In the genomic region with DNA sequence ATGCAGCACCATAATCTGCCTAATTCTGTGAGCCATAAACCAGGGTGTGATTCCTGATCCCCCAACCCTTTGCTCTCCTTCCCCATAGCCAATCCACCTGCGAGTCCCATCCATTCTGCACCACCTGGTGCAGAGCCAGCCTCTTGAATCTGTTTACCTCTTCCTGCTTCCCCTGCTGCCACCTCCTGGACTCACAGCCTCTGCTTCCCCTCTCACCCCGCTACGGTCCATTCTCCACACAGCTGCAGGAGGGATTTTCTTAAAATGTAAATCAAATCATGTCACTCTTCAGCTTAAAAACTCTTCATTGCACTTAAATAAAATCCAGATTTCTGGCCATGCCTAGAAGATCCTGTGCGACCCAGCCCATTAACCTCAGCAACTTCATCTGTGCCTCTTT, we compare ENCODE assay signal across 12 cellular contexts.
DNase-seq lines count a peak whose midpoint lies in the region; ATAC-seq, FAIRE-seq and TF ChIP-seq lines count a peak whose summit lies in the region.
"Had no signal": no experiment of that assay in that cellular context is flagged by ENCODE, and none has a peak within 500 bp of the region (broad histone marks: within the 10 kb centered on the region; RNA-seq: fewer than 3 reads in every experiment).

No MANE protein-coding gene starts in this region.

- H2BK120ac ChIP-seq in H1 (replicated peaks; ENCODE audit: low read depth, low read length) = no peak overlapping the region

- H3K14ac ChIP-seq in H1 (ENCODE audit: insufficient read length) = no peak overlapping the region

- CTCF ChIA-PET in H1 (lab: Charles Lee; ENCODE audit: partially characterized antibody) = interaction anchor here (0.8 to 6.0 kb wide), 41 partner anchors 8 to 205 kb away, joined by 3 to 151 read pairs (median 6); a partner anchor contains a TSS

- no peak overlapping the region for H2BK12ac ChIP-seq in H1 (ENCODE audit: low read depth, low read length)

- intact Hi-C loops in posterior vena cava (cut with DNase I) = no loop called here

- WGBS in H1 (ENCODE audit: extremely low coverage in 1 of 2, insufficient coverage in 1 of 2, insufficient read length in 1 of 2, insufficient replicate concordance in 2 of 2, low coverage in 1 of 2, low lambda C conversion rate in 2 of 2, missing lambda C conversion rate in 1 of 2), 2 experiments = 39% methylated on average over 4 of the region's 4 CpGs; no CpG with 5 or more reads in 1 of the 2 experiments

- TF ChIP-seq RAD21 in H1 (IDR thresholded peaks at IDR 0.05 in 1 of 2, conservative IDR thresholded peaks at IDR 0.05 in 1 of 2; ENCODE audit: low read depth in 2 of 2, low read length in 2 of 2) = peak; percentile 84 to 86

- H3K4me1 ChIP-seq in H1 (replicated peaks in 1 of 4; ENCODE audit: control insufficient read depth in 3 of 4, insufficient read depth in 4 of 4, low read length in 3 of 4) = no peaks in the 10 kb centered on the region; a peak in 1 of 7 replicates

- H4K20me1 ChIP-seq in H1 (replicated peaks in 1 of 2; ENCODE audit: control insufficient read depth in 1 of 2, insufficient read depth in 2 of 2, low read length in 2 of 2) = peaks cover 0 to 2% of the 10 kb centered on the region in 2 experiments

- POLR2A ChIA-PET in H1 (lab: Charles Lee; ENCODE audit: partially characterized antibody) = no interaction called here

- H3K27ac ChIP-seq in H1 (ENCODE audit: low read depth, low read length) = no peak overlapping the region

- no peak overlapping the region for H4K91ac ChIP-seq in H1 (replicated peaks; ENCODE audit: insufficient read length, low read length)

- H3K4me3 ChIP-seq in H1 (ENCODE audit: extremely low read depth in 1 of 4, insufficient read depth in 2 of 4, low read depth in 3 of 4, low read length in 4 of 4) = no peak overlapping the region

- no peaks in the 10 kb centered on the region for H3K79me1 ChIP-seq in H1 (ENCODE audit: low read depth, low read length)

- no peak for TF ChIP-seq EP300 in H1 (IDR thresholded peaks at IDR 0.05; ENCODE audit: borderline replicate concordance in 1 of 2, low read depth in 2 of 2, low read length in 2 of 2)

- H2BK20ac ChIP-seq in H1 (ENCODE audit: low read length) = no peak overlapping the region

- H2BK5ac ChIP-seq in H1 (ENCODE audit: low read depth, low read length) = no peak overlapping the region

- peak; percentile 88 for FAIRE-seq in H1 (lab: Jason Lieb, UNC)
- FAIRE-seq: A204.1, TTC549 had no signal

- H3K9ac ChIP-seq in H1 (replicated peaks in 1 of 4; ENCODE audit: extremely low read depth in 1 of 4, low read depth in 3 of 4, low read length in 3 of 4) = no peak overlapping the region

- H3K79me2 ChIP-seq in H1 (ENCODE audit: control insufficient read depth in 1 of 2, insufficient read depth in 2 of 2, low read length in 2 of 2) = no peaks in the 10 kb centered on the region

- H2AFZ ChIP-seq in H1 (ENCODE audit: low read length) = no peak overlapping the region

- H2AK5ac ChIP-seq in H1 (ENCODE audit: low read depth, low read length) = no peak overlapping the region

- no peak overlapping the region for H3K18ac ChIP-seq in H1 (ENCODE audit: extremely low read depth, low read length)

- H3K9me3 ChIP-seq in H1 (ENCODE audit: insufficient read depth in 2 of 2, low read depth in 1 of 2, low read length in 1 of 2) = no peaks in the 10 kb centered on the region

- no peak for TF ChIP-seq POLR2A in H1 (IDR thresholded peaks at IDR 0.05; ENCODE audit: control extremely low read depth in 1 of 2, low read depth in 2 of 2, low read length in 2 of 2)

- DNase-seq in DMS 273 (lab: John Stamatoyannopoulos, UW; ENCODE audit: unreplicated experiment) = peak; percentile 26
- DNase-seq in DMS 273 treated with DMSO at 0.1 percent for 48 hours (lab: John Stamatoyannopoulos, UW) = no peak
- peak; percentile 23 for DNase-seq in NCI-H226
- peak; percentile 29 to 55 for DNase-seq in H1 (ENCODE audit: low read depth in 1 of 2, low spot score in 2 of 2)
- peak; percentile 53 for DNase-seq in posterior vena cava (ENCODE audit: low spot score)
- no peak for DNase-seq in SHP77 treated with DMSO at 0.1 percent for 48 hours (lab: John Stamatoyannopoulos, UW)
- DNase-seq: activated naive CD4-positive, alpha-beta T cell treated with anti-CD3 and anti-CD28 coated beads, Interleukin-2, amount 50 U/mL, for 16 hours; NK-92 treated with Interleukin-12 subunit alpha and Interleukin-12 subunit beta, amount 100 ng/mL, for 24 hours had no signal

- H3K23me2 ChIP-seq in H1 (ENCODE audit: low read depth, low read length) = no peaks in the 10 kb centered on the region

- H2BK15ac ChIP-seq in H1 (ENCODE audit: low read length) = no peak overlapping the region

- peaks cover 0 to 2% (median 0%) of the 10 kb centered on the region in 4 experiments; a peak in 2 of 7 replicates for H3K27me3 ChIP-seq in H1 (replicated peaks in 1 of 4; ENCODE audit: control insufficient read depth in 3 of 4, extremely low read depth in 1 of 4, insufficient read depth in 3 of 4, low read length in 3 of 4)

- ATAC-seq in HG02798 (IDR thresholded peaks at IDR 0.05; ENCODE audit: poor library complexity, unreplicated experiment) (no peak), HG03108 (IDR thresholded peaks at IDR 0.05; ENCODE audit: unreplicated experiment) (no peak)

- TF ChIP-seq CTCF in H1 (IDR thresholded peaks at IDR 0.05; ENCODE audit: control extremely low read depth in 1 of 3, insufficient read depth in 1 of 3, low read depth in 1 of 3, low read length in 3 of 3) = peak; percentile 83 to 99 (median 91)

- H3K4ac ChIP-seq in H1 (replicated peaks; ENCODE audit: insufficient read length, low read depth, low read length) = no peak overlapping the region

- H4K5ac ChIP-seq in H1 (ENCODE audit: insufficient read length, low read depth, low read length) = no peak overlapping the region

- H3K36me3 ChIP-seq in H1 (ENCODE audit: control insufficient read depth in 2 of 4, insufficient read depth in 4 of 4, low read length in 3 of 4) = no peaks in the 10 kb centered on the region

- H3K56ac ChIP-seq in H1 (replicated peaks; ENCODE audit: insufficient read length, low read depth, low read length) = no peak overlapping the region

- H3K4me2 ChIP-seq in H1 (ENCODE audit: insufficient read depth in 1 of 2, low read depth in 2 of 2, low read length in 2 of 2) = no peak overlapping the region

- H4K8ac ChIP-seq in H1 (ENCODE audit: extremely low read depth, insufficient read depth, low read length) = no peak overlapping the region

- H3K23ac ChIP-seq in H1 (ENCODE audit: insufficient read length) = no peak overlapping the region

TF ChIP-seq in H1, 55 proteins besides CTCF, POLR2A, EP300 and RAD21:
- TF ChIP-seq YY1 (IDR thresholded peaks at IDR 0.05; ENCODE audit: low read depth, low read length) (0 out of 2 replicates have a peak, but pooled peaks have one; percentile 13), RFX5 (IDR thresholded peaks at IDR 0.05; ENCODE audit: borderline replicate concordance, low read depth, low read length) (no peak), TBP (IDR thresholded peaks at IDR 0.05; ENCODE audit: low read depth, low read length) (peak; percentile 26; the same call in 1 of the 2 replicates)
TF ChIP-seq in H1: peak in this region for 2.

Comparison
In these comparisons a context has a peak if more than half of its experiments do, and no peak if none do; other contexts are left out.
1. DNase-seq: peak in DMS 273 (single experiment), NCI-H226 (single experiment), H1 (2 of 2) and posterior vena cava (single experiment); none in DMS 273 treated with DMSO at 0.1 percent for 48 hours (single experiment) and SHP77 treated with DMSO at 0.1 percent for 48 hours (single experiment).